ENCODE assay signal across 19 cellular contexts in genomic region chr12:57416039-57416996, GRCh38. TPM values are rescaled to one million over a fixed set of nuclear protein-coding genes. Genes with fewer than 3 reads are reported as not detected.
DNase-seq lines count a peak whose midpoint lies in the region; ATAC-seq, FAIRE-seq and TF ChIP-seq lines count a peak whose summit lies in the region.
"Had no signal": no experiment of that assay in that cellular context is flagged by ENCODE, and none has a peak within 500 bp of the region (broad histone marks: within the 10 kb centered on the region; RNA-seq: fewer than 3 reads in every experiment).

No MANE protein-coding gene starts in this region.

- TF ChIP-seq POLR2A in tibial nerve (IDR thresholded peaks at IDR 0.05), result no peak

- 82 to 88% methylated on average over 8 of the region's 8 CpGs for WGBS in tibial nerve, 2 donors

- no peak for ATAC-seq in memory B cell (ENCODE audit: low read depth)
- ATAC-seq in HG02798 (IDR thresholded peaks at IDR 0.05; ENCODE audit: poor library complexity, unreplicated experiment), result no peak
- ATAC-seq in GM19328 (IDR thresholded peaks at IDR 0.05; ENCODE audit: unreplicated experiment), result no peak
- ATAC-seq in HG03354 (IDR thresholded peaks at IDR 0.05; ENCODE audit: poor library complexity, severe bottlenecking, unreplicated experiment), result no peak
- ATAC-seq: esophagus mucosa, upper lobe of right lung had no signal

- H3K4me2 ChIP-seq in BLaER1, result no peak overlapping the region
- no peak overlapping the region for H3K4me2 ChIP-seq in astrocyte (ENCODE audit: low read length)

- H3K27me3 ChIP-seq in BLaER1, result no peaks in the 10 kb centered on the region
- no peaks in the 10 kb centered on the region for H3K27me3 ChIP-seq in astrocyte (ENCODE audit: insufficient read depth, low read length)
- no peaks in the 10 kb centered on the region for H3K27me3 ChIP-seq in tibial nerve
- H3K27me3 ChIP-seq: BLaER1 treated with 17β-estradiol and CSF1 and Interleukin-3, amounts not matched to agents 10 nM and 100 nM; upper lobe of right lung had no signal

- H3K4me1 ChIP-seq in BLaER1 (no peaks in the 10 kb centered on the region), astrocyte (ENCODE audit: insufficient read depth, low read length) (no peaks in the 10 kb centered on the region), tibial nerve (peaks cover 0 to 30% (median 4%) of the 10 kb centered on the region in 4 donors)
- H3K4me1 ChIP-seq: prostate gland, upper lobe of right lung had no signal

- no peak overlapping the region for H3K4me3 Mint-ChIP-seq in astrocyte (ENCODE audit: unreplicated experiment)
- H3K4me3 Mint-ChIP-seq in memory B cell, result no peak overlapping the region
- H3K4me3 Mint-ChIP-seq: activated B cell treated with CpG ODN at 0.5 μM for 24 hours; activated naive CD8-positive, alpha-beta T cell had no signal

- H3K27ac ChIP-seq in BLaER1 (no peak overlapping the region), astrocyte (ENCODE audit: low read depth, low read length) (no peak overlapping the region), tibial nerve (no peak overlapping the region)
- H3K27ac ChIP-seq: BLaER1 treated with 17β-estradiol and CSF1 and Interleukin-3, amounts not matched to agents 10 nM and 100 nM; prostate gland; upper lobe of right lung had no signal

- H3K4me3 ChIP-seq in BLaER1 (no peak overlapping the region), astrocyte (ENCODE audit: insufficient read depth, low read depth, low read length) (no peak overlapping the region), tibial nerve (no peak overlapping the region)
- H3K4me3 ChIP-seq: BLaER1 treated with 17β-estradiol and CSF1 and Interleukin-3, amounts not matched to agents 10 nM and 100 nM; prostate gland; upper lobe of right lung had no signal

- H3K79me2 ChIP-seq in astrocyte (ENCODE audit: insufficient read depth, low read length), result peaks cover 58% of the 10 kb centered on the region

- FAIRE-seq in astrocyte (lab: Jason Lieb, UNC), result no peak
- FAIRE-seq: colon had no signal

- H3K27ac Mint-ChIP-seq in astrocyte (ENCODE audit: unreplicated experiment) (no peak overlapping the region), memory B cell (peak overlapping the region; percentile 62)
- H3K27ac Mint-ChIP-seq: activated B cell treated with CpG ODN at 0.5 μM for 24 hours; activated naive CD8-positive, alpha-beta T cell had no signal

- no peak for TF ChIP-seq CTCF in astrocyte (IDR thresholded peaks at IDR 0.05; ENCODE audit: insufficient read depth, low read depth, low read length)
- no peak for TF ChIP-seq CTCF in tibial nerve (IDR thresholded peaks at IDR 0.05)

- H3K4me1 Mint-ChIP-seq in astrocyte (ENCODE audit: low read depth, unreplicated experiment) (no peaks in the 10 kb centered on the region), memory B cell (peaks cover 27% of the 10 kb centered on the region)

- H3K36me3 ChIP-seq in BLaER1 (peaks cover 65% of the 10 kb centered on the region), astrocyte (ENCODE audit: insufficient read depth, low read length) (no peaks in the 10 kb centered on the region), tibial nerve (peaks cover 0 to 4% (median 0%) of the 10 kb centered on the region in 3 donors)
- H3K36me3 ChIP-seq: prostate gland had no signal

- H3K9me3 Mint-ChIP-seq in astrocyte (ENCODE audit: unreplicated experiment) (no peaks in the 10 kb centered on the region), memory B cell (no peaks in the 10 kb centered on the region)
- H3K9me3 Mint-ChIP-seq: activated B cell treated with CpG ODN at 0.5 μM for 24 hours had no signal

- H4K20me1 ChIP-seq in BLaER1, result peaks cover 78% of the 10 kb centered on the region
- peaks cover 24% of the 10 kb centered on the region for H4K20me1 ChIP-seq in astrocyte (ENCODE audit: insufficient read depth, low read length)

- no peak overlapping the region for H2AFZ ChIP-seq in astrocyte (ENCODE audit: low read depth, low read length)

- H3K9me3 ChIP-seq in BLaER1, result no peaks in the 10 kb centered on the region
- H3K9me3 ChIP-seq in astrocyte (ENCODE audit: insufficient read depth, low read depth, low read length), result no peaks in the 10 kb centered on the region
- no peaks in the 10 kb centered on the region for H3K9me3 ChIP-seq in tibial nerve
- H3K9me3 ChIP-seq: BLaER1 treated with 17β-estradiol and CSF1 and Interleukin-3, amounts not matched to agents 10 nM and 100 nM; prostate gland; upper lobe of right lung had no signal

- DNase-seq in HT1080 (ENCODE audit: low read depth), result peak; percentile 66
- DNase-seq in astrocyte (ENCODE audit: low read depth), result peak; percentile 10
- DNase-seq in memory B cell (ENCODE audit: low spot score in 2 of 2), result no peak
- DNase-seq in tibial nerve (ENCODE audit: low spot score in 2 of 2), result no peak
- DNase-seq: activated B cell treated with CpG ODN at 0.5 μM for 24 hours; activated CD8-positive, alpha-beta memory T cell treated with anti-CD3 and anti-CD28 coated beads, Interleukin-2, amount 50 U/mL, for 4 hours; GOT3; stimulated activated CD4-positive, alpha-beta T cell treated with anti-CD3 and anti-CD28 coated beads, Interleukin-1b, Interleukin-23, amount 100 ng/mL, for 48 hours; upper lobe of right lung had no signal

- H3K27me3 Mint-ChIP-seq in astrocyte (ENCODE audit: low read depth, unreplicated experiment) (no peaks in the 10 kb centered on the region), memory B cell (no peaks in the 10 kb centered on the region)
- H3K27me3 Mint-ChIP-seq: activated B cell treated with CpG ODN at 0.5 μM for 24 hours; activated naive CD8-positive, alpha-beta T cell had no signal

- H3K9ac ChIP-seq in BLaER1, result 0 out of 2 replicates have a peak overlapping the region, but pooled peaks have one; percentile 18
- H3K9ac ChIP-seq in astrocyte (ENCODE audit: low read length), result no peak overlapping the region

- TF ChIP-seq EP300 in tibial nerve (IDR thresholded peaks at IDR 0.05), result no peak

- H3K36me3 Mint-ChIP-seq in astrocyte (ENCODE audit: low read depth, unreplicated experiment) (peaks cover 2% of the 10 kb centered on the region), memory B cell (peaks cover 16% of the 10 kb centered on the region)

RNA-seq across cellular contexts. Expression of gene R3HDM2, which starts 14.5 kb away (rescaled TPM):
- total RNA-seq in HT1080 (2014; rRNA removed; shearing (Covaris generic)), result 7.4 and 13.0 TPM in 2 replicates
- polyA plus RNA-seq in HT1080 (2015; cell fraction: cytosol; rRNA removed), result 23.2 and 30.4 TPM in 2 replicates
- polyA plus RNA-seq in HT1080 (2015; cell fraction: nucleus; rRNA removed), result 37.5 and 37.7 TPM in 2 replicates
- 18.8 and 19.2 TPM in 2 replicates for total RNA-seq in astrocyte
- 10 to 100 TPM; 31.0 to 51.9 (median 41.6) TPM for total RNA-seq in tibial nerve

RNA-seq across cellular contexts. Expression of gene INHBC, which starts 18.3 kb away (rescaled TPM):
- total RNA-seq in HT1080 (2014; rRNA removed; shearing (Covaris generic)), result 0.13 and 0.37 TPM in 2 replicates
- polyA plus RNA-seq in HT1080 (2015; cell fraction: cytosol; rRNA removed), result 0.05 and 0.12 TPM in 2 replicates
- 0.08 TPM in 1 of 2 replicates, not detected in the other for polyA plus RNA-seq in HT1080 (2015; cell fraction: nucleus; rRNA removed)
- total RNA-seq in astrocyte, result not detected in 2 replicates
- not detected for total RNA-seq in tibial nerve
- total RNA-seq: activated B cell treated with CpG ODN at 0.5 μM for 24 hours, esophagus mucosa, mucosa of gallbladder, upper lobe of right lung had no signal

RNA-seq across cellular contexts. Expression of gene INHBE, which starts 38.8 kb away (rescaled TPM):
- total RNA-seq in HT1080 (2014; rRNA removed; shearing (Covaris generic)), result 1.4 and 2.1 TPM in 2 replicates
- polyA plus RNA-seq in HT1080 (2015; cell fraction: cytosol; rRNA removed), result 4.8 and 6.1 TPM in 2 replicates
- polyA plus RNA-seq in HT1080 (2015; cell fraction: nucleus; rRNA removed), result 10.5 and 13.7 TPM in 2 replicates
- total RNA-seq in astrocyte (24.6 and 37.5 TPM in 2 replicates), tibial nerve (not detected)
- total RNA-seq: esophagus mucosa, prostate gland, upper lobe of right lung had no signal

RNA-seq across cellular contexts. Expression of gene GLI1, which starts 43.3 kb away (rescaled TPM):
- 0.60 and 4.0 TPM in 2 replicates for total RNA-seq in HT1080 (2014; rRNA removed; shearing (Covaris generic))
- 0.08 and 0.52 TPM in 2 replicates for polyA plus RNA-seq in HT1080 (2015; cell fraction: cytosol; rRNA removed)
- polyA plus RNA-seq in HT1080 (2015; cell fraction: nucleus; rRNA removed), result 0.67 and 1.2 TPM in 2 replicates
- total RNA-seq in astrocyte, result 5.8 and 6.8 TPM in 2 replicates
- 10 to 100 TPM; 16.2 to 61.0 (median 38.7) TPM for total RNA-seq in tibial nerve

Comparison
In these comparisons a context has a peak if more than half of its experiments do, and no peak if none do; other contexts are left out.
1. DNase-seq: peak in HT1080 (single experiment) and astrocyte (single experiment); none in memory B cell (0 of 2) and tibial nerve (0 of 2).